17 cellular contexts compared by ENCODE assay signal in the genomic region with DNA sequence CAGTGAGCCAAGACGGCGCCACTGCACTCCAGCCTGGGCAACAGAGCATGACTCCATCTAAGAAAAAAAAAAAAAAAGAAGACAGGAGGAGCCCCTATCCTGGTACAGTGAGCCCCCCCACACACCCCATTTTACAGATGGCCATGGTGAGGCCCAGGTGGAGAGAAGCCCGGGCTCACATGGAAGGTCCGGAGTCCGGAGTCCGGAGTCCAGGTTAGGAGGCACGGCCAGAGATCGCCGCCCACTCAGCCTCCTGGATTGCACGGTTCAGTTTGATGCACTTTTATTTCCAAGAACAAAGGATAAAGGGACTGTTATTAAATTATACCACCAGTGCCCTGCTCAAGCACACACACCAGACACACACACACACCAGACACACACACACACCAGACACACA.
"Had no signal": no experiment of that assay in that cellular context is flagged by ENCODE, and none has a peak within 500 bp of the region (broad histone marks: within the 10 kb centered on the region; RNA-seq: fewer than 3 reads in every experiment).

No MANE protein-coding gene starts in this region.

- H3K4me2 ChIP-seq: neural progenitor cell had no signal

- H3K9me3 ChIP-seq: upper lobe of right lung had no signal

- H3K36me3 Mint-ChIP-seq: activated naive CD8-positive, alpha-beta T cell; naive thymus-derived CD8-positive, alpha-beta T cell; neural progenitor cell had no signal

- DNase-seq: activated CD8-positive, alpha-beta memory T cell treated with anti-CD3 and anti-CD28 coated beads for 24 hours; activated CD8-positive, alpha-beta memory T cell treated with anti-CD3 and anti-CD28 coated beads, Interleukin-2, amount 50 U/mL, for 4 hours; activated naive CD4-positive, alpha-beta T cell; activated T-cell treated with anti-CD3 and anti-CD28 coated beads, Interleukin-2, amount 50 U/mL, for 24 hours; naive thymus-derived CD8-positive, alpha-beta T cell; retina; stimulated activated CD4-positive, alpha-beta T cell treated with anti-CD3 and anti-CD28 coated beads, Interleukin-4, amount 100 ng/mL, for 24 hours; stimulated activated naive CD4-positive, alpha-beta T cell treated with Interleukin-2 at 50 U/mL for 16 hours; T1000; upper lobe of right lung had no signal

- H3K4me3 ChIP-seq: neural progenitor cell, thoracic aorta, upper lobe of right lung had no signal

- ATAC-seq: naive thymus-derived CD8-positive, alpha-beta T cell; upper lobe of right lung; WTC11 had no signal

- H3K36me3 ChIP-seq: neural progenitor cell, thoracic aorta, upper lobe of right lung had no signal

- H3K27me3 Mint-ChIP-seq: activated naive CD8-positive, alpha-beta T cell; activated T-cell treated with anti-CD3 and anti-CD28 coated beads, Interleukin-2, amount 50 U/mL, for 24 hours; naive thymus-derived CD8-positive, alpha-beta T cell; progenitor cell of endocrine pancreas had no signal

- H3K4me3 Mint-ChIP-seq: activated naive CD8-positive, alpha-beta T cell; activated T-cell treated with anti-CD3 and anti-CD28 coated beads, Interleukin-2, amount 50 U/mL, for 24 hours; naive thymus-derived CD8-positive, alpha-beta T cell; neural progenitor cell; T-helper 1 cell treated with Interleukin-12 subunit alpha and Interleukin-12 subunit beta and Interleukin-4 antibody, amounts not matched to agents 30 μg/mL and 1 μg/mL, for 36 hours; WTC11 had no signal

- H2AFZ ChIP-seq: neural progenitor cell had no signal

- H3K27me3 ChIP-seq: neural progenitor cell, upper lobe of right lung had no signal

- H3K9ac ChIP-seq: neural progenitor cell had no signal

- H3K4me1 ChIP-seq: neural progenitor cell had no signal

- H3K27ac Mint-ChIP-seq: activated naive CD8-positive, alpha-beta T cell; activated T-cell treated with anti-CD3 and anti-CD28 coated beads, Interleukin-2, amount 50 U/mL, for 24 hours; activated T-helper 2 cell treated with anti-CD3 and anti-CD28 coated beads, Interferon-gamma antibody, Interleukin-2, Interleukin-4, amounts not matched to agents 10 μg/mL and 5 μg/mL and 100 μg/mL, durations not matched to agents 14 hours and 24 hours and 36 hours; neural progenitor cell; progenitor cell of endocrine pancreas; T-helper 1 cell treated with Interleukin-12 subunit alpha and Interleukin-12 subunit beta and Interleukin-4 antibody, amounts not matched to agents 30 μg/mL and 1 μg/mL, for 36 hours; WTC11 had no signal

- H3K27ac ChIP-seq: neural progenitor cell, thoracic aorta, upper lobe of right lung had no signal
